22 cellular contexts compared by ENCODE assay signal in genomic region chr2:188551671-188552070, GRCh38.
"Had no signal": no experiment of that assay in that cellular context is flagged by ENCODE, and none has a peak within 500 bp of the region (broad histone marks: within the 10 kb centered on the region; RNA-seq: fewer than 3 reads in every experiment).

No MANE protein-coding gene starts in this region.

- FAIRE-seq: kidney, urothelium cell line had no signal

- DNase-seq: dorsolateral prefrontal cortex; effector CD8-positive, alpha-beta T cell; esophagus squamous epithelium; foreskin melanocyte; head of caudate nucleus; kidney; left cardiac atrium; left ventricle myocardium inferior; lower lobe of right lung; nucleus accumbens; stimulated activated CD4-positive, alpha-beta T cell treated with anti-CD3 and anti-CD28 coated beads, Interleukin-2, amount 100 ng/mL, for 24 hours; stimulated activated CD4-positive, alpha-beta T cell treated with anti-CD3 and anti-CD28 coated beads, Interleukin-4, amount 100 ng/mL, for 4 hours; stimulated activated naive CD4-positive, alpha-beta T cell treated with Interleukin-2 at 50 U/mL for 16 hours; thyroid gland had no signal

- H3K79me2 ChIP-seq: hepatocyte had no signal

- H3K4me3 ChIP-seq: coronary artery, dorsolateral prefrontal cortex, esophagus squamous epithelium, hepatocyte, left ventricle myocardium inferior, lower lobe of right lung, neural progenitor cell, suprapubic skin, thyroid gland had no signal

- H3K36me3 ChIP-seq: esophagus squamous epithelium, left ventricle myocardium inferior, lower lobe of right lung, neural progenitor cell, suprapubic skin, thyroid gland had no signal

- H3K4me1 ChIP-seq: esophagus squamous epithelium, lower lobe of right lung, neural progenitor cell, suprapubic skin, thyroid gland had no signal

- H3K9me3 ChIP-seq: esophagus squamous epithelium, lower lobe of right lung, suprapubic skin, thyroid gland had no signal

- H3K4me2 ChIP-seq: hepatocyte, neural progenitor cell had no signal

- H3K27me3 ChIP-seq: dorsolateral prefrontal cortex, esophagus squamous epithelium, hepatocyte, neural progenitor cell, suprapubic skin, thyroid gland had no signal

- ATAC-seq: left cardiac atrium; lower lobe of right lung; natural killer cell treated with Interleukin-12 subunit alpha and Interleukin-12 subunit beta and Interleukin-15 and Interleukin-18, amount 100 ng/mL, for 72 hours; sciatic nerve had no signal

- H3K9ac ChIP-seq: neural progenitor cell had no signal

- H3K27ac ChIP-seq: coronary artery, dorsolateral prefrontal cortex, epithelial cell of prostate, esophagus squamous epithelium, hepatocyte, left ventricle myocardium inferior, lower lobe of right lung, neural progenitor cell, suprapubic skin, thyroid gland had no signal

- H2AFZ ChIP-seq: hepatocyte, neural progenitor cell had no signal
